10 cellular contexts compared by ENCODE assay signal in genomic region chr6:34709386-34709785, GRCh38. TPM values are rescaled to one million over a fixed set of nuclear protein-coding genes. Genes with fewer than 3 reads are reported as not detected.
DNase-seq lines count a peak whose midpoint lies in the region; ATAC-seq and TF ChIP-seq lines count a peak whose summit lies in the region.
"Had no signal": no experiment of that assay in that cellular context is flagged by ENCODE, and none has a peak within 500 bp of the region (broad histone marks: within the 10 kb centered on the region; RNA-seq: fewer than 3 reads in every experiment).

No MANE protein-coding gene starts in this region.

- H3K9me3 Mint-ChIP-seq in activated naive CD4-positive, alpha-beta T cell treated with anti-CD3 and anti-CD28 coated beads, Interleukin-2, amount 10 ng/mL, durations not matched to agents 7 days and 5 days, result no peaks in the 10 kb centered on the region

- TF ChIP-seq CTCF in RWPE1 (conservative IDR thresholded peaks at IDR 0.05; ENCODE audit: low read depth), result no peak
- TF ChIP-seq CTCF in fibroblast of the aortic adventitia (IDR thresholded peaks at IDR 0.05; ENCODE audit: insufficient read depth, low read length), result no peak
- TF ChIP-seq CTCF in omental fat pad (IDR thresholded peaks at IDR 0.05), result no peak

- H3K27me3 Mint-ChIP-seq in activated naive CD4-positive, alpha-beta T cell treated with anti-CD3 and anti-CD28 coated beads, Interleukin-2, amount 10 ng/mL, durations not matched to agents 7 days and 5 days, result no peaks in the 10 kb centered on the region

- DNase-seq in Ammon's horn (ENCODE audit: low spot score) (peak; percentile 55), RWPE1 (ENCODE audit: low spot score) (no peak), fibroblast of the aortic adventitia (ENCODE audit: low read depth) (peak; percentile 90), omental fat pad (ENCODE audit: low spot score) (no peak), NAMALWA (ENCODE audit: low spot score) (no peak)
- DNase-seq in activated naive CD4-positive, alpha-beta T cell treated with anti-CD3 and anti-CD28 coated beads, Interleukin-2, amount 10 ng/mL, durations not matched to agents 7 days and 5 days, result no peak
- DNase-seq: activated CD4-positive, alpha-beta T cell treated with anti-CD3 and anti-CD28 coated beads for 4 hours had no signal

- POLR2A ChIA-PET in RWPE1 (lab: Yijun Ruan, JAX; ENCODE audit: low non-redundant PET), result no interaction called here

- peak; percentile 94 for ATAC-seq in omental fat pad (ENCODE audit: low FRiP score)
- no peak for ATAC-seq in GM21825 (IDR thresholded peaks at IDR 0.05; ENCODE audit: unreplicated experiment)
- ATAC-seq in GM19455 (IDR thresholded peaks at IDR 0.05; ENCODE audit: unreplicated experiment), result no peak

- peaks cover 12% of the 10 kb centered on the region for H3K4me1 Mint-ChIP-seq in activated naive CD4-positive, alpha-beta T cell treated with anti-CD3 and anti-CD28 coated beads, Interleukin-2, amount 10 ng/mL, durations not matched to agents 7 days and 5 days

- H3K27ac ChIP-seq in RWPE1, result peak overlapping the region; percentile 59
- H3K27ac ChIP-seq: BLaER1 treated with 17β-estradiol and CSF1 and Interleukin-3, amounts not matched to agents 10 nM and 100 nM had no signal

- CTCF ChIA-PET in RWPE1 (lab: Yijun Ruan, JAX), result interaction anchor here (0.6 kb wide), 1 partner anchor 11 kb away, joined by 3 read pairs; no protein-coding TSS in a partner anchor
- CTCF ChIA-PET in activated naive CD4-positive, alpha-beta T cell treated with anti-CD3 and anti-CD28 coated beads, Interleukin-2, amount 10 ng/mL, durations not matched to agents 7 days and 5 days (lab: Charles Lee), result no interaction called here

- no peaks in the 10 kb centered on the region for H3K36me3 Mint-ChIP-seq in activated naive CD4-positive, alpha-beta T cell treated with anti-CD3 and anti-CD28 coated beads, Interleukin-2, amount 10 ng/mL, durations not matched to agents 7 days and 5 days

- H3K27ac Mint-ChIP-seq in activated naive CD4-positive, alpha-beta T cell treated with anti-CD3 and anti-CD28 coated beads, Interleukin-2, amount 10 ng/mL, durations not matched to agents 7 days and 5 days, result no peak overlapping the region

- no peak overlapping the region for H3K4me3 ChIP-seq in fibroblast of the aortic adventitia (ENCODE audit: low read depth, low read length)
- H3K4me3 ChIP-seq: BLaER1 treated with 17β-estradiol and CSF1 and Interleukin-3, amounts not matched to agents 10 nM and 100 nM had no signal

- H3K4me3 Mint-ChIP-seq in activated naive CD4-positive, alpha-beta T cell treated with anti-CD3 and anti-CD28 coated beads, Interleukin-2, amount 10 ng/mL, durations not matched to agents 7 days and 5 days, result no peak overlapping the region

RNA-seq across cellular contexts. Expression of gene ILRUN, which starts 12.8 kb away (rescaled TPM):
- total RNA-seq in fibroblast of the aortic adventitia (ENCODE audit: low replicate concordance), result 31.6 and 39.0 TPM in 2 replicates
- total RNA-seq in omental fat pad, result 10 to 100 TPM; 77.5 to 84.1 (median 80.1) TPM

RNA-seq across cellular contexts. Expression of gene SNRPC, which starts 47.9 kb away (rescaled TPM):
- total RNA-seq in fibroblast of the aortic adventitia (ENCODE audit: low replicate concordance), result 23.7 and 73.5 TPM in 2 replicates
- total RNA-seq in omental fat pad, result 10 to 100 TPM; 30.9 to 65.5 (median 51.5) TPM

Comparison
In these comparisons a context has a peak if more than half of its experiments do, and no peak if none do; other contexts are left out.
1. DNase-seq: peak in Ammon's horn (single experiment) and fibroblast of the aortic adventitia (single experiment); none in RWPE1 (single experiment), omental fat pad (single experiment), activated naive CD4-positive, alpha-beta T cell treated with anti-CD3 and anti-CD28 coated beads, Interleukin-2, amount 10 ng/mL, durations not matched to agents 7 days and 5 days (single experiment) and NAMALWA (single experiment).